Comparison of ENCODE assay signal across 1 cellular context in the genomic region with DNA sequence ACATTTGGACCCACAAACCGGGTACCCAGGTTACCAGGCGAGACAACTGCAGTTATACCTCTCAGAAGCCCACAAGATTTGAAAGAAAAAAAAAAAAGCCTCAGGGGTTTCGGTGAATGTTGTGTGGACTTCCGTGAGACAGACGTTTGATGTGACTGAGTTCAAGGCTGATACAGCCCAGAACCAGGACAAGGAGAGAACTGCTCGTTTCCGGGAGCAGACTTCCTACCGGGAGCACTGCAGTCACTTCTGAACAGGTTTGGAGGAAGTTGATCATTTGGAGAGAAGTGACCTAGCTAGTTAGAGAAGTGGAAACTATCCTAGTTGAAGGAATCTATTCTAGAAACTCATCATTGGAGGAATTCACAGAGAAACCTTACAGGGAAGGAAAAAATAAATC.
TF ChIP-seq lines count a peak whose summit lies in the region.

No MANE protein-coding gene starts in this region.

TF ChIP-seq in A549, 52 proteins besides CTCF, POLR2A, EP300 and RAD21 (continued from another document):
- TF ChIP-seq FOSB (CRISPR knock-in tag; IDR thresholded peaks at IDR 0.05) (no peak), KDM1A (IDR thresholded peaks at IDR 0.05; ENCODE audit: low read depth) (no peak), BHLHE40 (IDR thresholded peaks at IDR 0.05; ENCODE audit: low read depth, low read length) (no peak), FOSL2 (IDR thresholded peaks at IDR 0.05) (no peak), FOSL2 (CRISPR knock-in tag; IDR thresholded peaks at IDR 0.05) (no peak), EHMT2 (IDR thresholded peaks at IDR 0.05; ENCODE audit: low read depth) (no peak), CEBPB (IDR thresholded peaks at IDR 0.05) (no peak), ZC3H11A (IDR thresholded peaks at IDR 0.05) (no peak), SREBF2 (IDR thresholded peaks at IDR 0.05) (no peak), RARB (CRISPR knock-in tag; IDR thresholded peaks at IDR 0.05) (no peak), ZFP36 (IDR thresholded peaks at IDR 0.05; ENCODE audit: borderline replicate concordance, partially characterized antibody) (no peak), JUN (IDR thresholded peaks at IDR 0.05) (no peak), CBX8 (IDR thresholded peaks at IDR 0.05) (no peak)
- TF ChIP-seq, protein P1, sequence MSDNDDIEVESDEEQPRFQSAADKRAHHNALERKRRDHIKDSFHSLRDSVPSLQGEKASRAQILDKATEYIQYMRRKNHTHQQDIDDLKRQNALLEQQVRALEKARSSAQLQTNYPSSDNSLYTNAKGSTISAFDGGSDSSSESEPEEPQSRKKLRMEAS (IDR thresholded peaks at IDR 0.05), result no peak
TF ChIP-seq in A549: peak in this region for 0.
